1 cellular context compared by ENCODE assay signal in the genomic region with DNA sequence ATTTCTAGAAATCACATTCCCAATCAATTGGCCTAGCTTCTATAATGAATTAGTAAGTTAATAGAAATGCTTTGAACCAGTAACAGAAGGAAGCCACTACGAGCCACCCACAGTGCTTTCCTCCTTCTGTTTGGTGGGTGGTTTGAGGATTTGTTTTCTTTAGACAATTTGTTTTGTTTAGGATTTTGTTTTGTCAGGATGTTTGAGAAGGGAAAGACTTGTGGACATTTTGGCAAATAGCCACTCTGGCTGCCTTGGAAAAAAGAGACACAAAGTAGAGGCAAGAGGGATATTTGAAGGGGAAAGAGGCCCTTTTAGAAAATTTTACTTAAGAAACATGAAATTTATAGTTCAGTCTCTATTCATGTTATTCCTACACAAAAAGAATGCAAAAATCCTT.
TF ChIP-seq lines count a peak whose summit lies in the region.

No MANE protein-coding gene starts in this region.

TF ChIP-seq in IMR-90, 13 proteins besides CTCF, POLR2A, EP300 and RAD21:
- TF ChIP-seq, protein P1, sequence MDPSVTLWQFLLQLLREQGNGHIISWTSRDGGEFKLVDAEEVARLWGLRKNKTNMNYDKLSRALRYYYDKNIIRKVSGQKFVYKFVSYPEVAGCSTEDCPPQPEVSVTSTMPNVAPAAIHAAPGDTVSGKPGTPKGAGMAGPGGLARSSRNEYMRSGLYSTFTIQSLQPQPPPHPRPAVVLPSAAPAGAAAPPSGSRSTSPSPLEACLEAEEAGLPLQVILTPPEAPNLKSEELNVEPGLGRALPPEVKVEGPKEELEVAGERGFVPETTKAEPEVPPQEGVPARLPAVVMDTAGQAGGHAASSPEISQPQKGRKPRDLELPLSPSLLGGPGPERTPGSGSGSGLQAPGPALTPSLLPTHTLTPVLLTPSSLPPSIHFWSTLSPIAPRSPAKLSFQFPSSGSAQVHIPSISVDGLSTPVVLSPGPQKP (IDR thresholded peaks at IDR 0.05; ENCODE audit: borderline replicate concordance, low read depth, low read length) = no peak
- no peak for TF ChIP-seq BHLHE40 (IDR thresholded peaks at IDR 0.05; ENCODE audit: low read depth, low read length)
- TF ChIP-seq MAFK (IDR thresholded peaks at IDR 0.05; ENCODE audit: low read depth, low read length) = no peak
- no peak for TF ChIP-seq CEBPB (IDR thresholded peaks at IDR 0.05; ENCODE audit: low read depth, low read length)
- no peak for TF ChIP-seq MXI1 (IDR thresholded peaks at IDR 0.05; ENCODE audit: borderline replicate concordance, low read depth, low read length)
- no peak for TF ChIP-seq NFE2L2 (IDR thresholded peaks at IDR 0.05; ENCODE audit: low read depth, low read length)
TF ChIP-seq in IMR-90: peak in this region for 0.
